ENCODE assay signal across 24 cellular contexts in the genomic region with DNA sequence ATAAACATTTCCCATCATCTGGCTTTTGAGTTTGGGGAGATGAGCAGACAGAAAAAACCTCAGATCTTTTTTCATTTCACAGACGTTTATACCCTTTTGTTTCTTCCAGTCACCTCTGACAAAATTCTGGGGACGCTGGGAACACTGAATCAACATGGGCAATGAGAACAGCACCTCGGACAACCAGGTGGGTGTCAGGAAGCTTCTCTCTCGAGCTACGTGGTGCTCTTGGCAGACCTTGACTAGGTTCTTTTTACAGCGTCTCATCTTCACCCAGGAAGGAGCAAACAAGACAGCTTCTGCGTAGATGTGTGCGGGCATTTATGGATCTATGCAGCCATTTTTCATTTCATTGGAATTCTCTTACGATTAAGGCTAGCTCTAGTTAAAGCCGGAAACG. TPM values are rescaled to one million over a fixed set of nuclear protein-coding genes. Genes with fewer than 3 reads are reported as not detected.
DNase-seq lines count a peak whose midpoint lies in the region; ATAC-seq and TF ChIP-seq lines count a peak whose summit lies in the region.
"Had no signal": no experiment of that assay in that cellular context is flagged by ENCODE, and none has a peak within 500 bp of the region (broad histone marks: within the 10 kb centered on the region; RNA-seq: fewer than 3 reads in every experiment).

No MANE protein-coding gene starts in this region.

- H3K79me1 ChIP-seq in neuronal stem cell (ENCODE audit: low read depth, low read length) (no peaks in the 10 kb centered on the region), trophoblast cell (ENCODE audit: low read length) (no peaks in the 10 kb centered on the region)

- H4K8ac ChIP-seq in neuronal stem cell (ENCODE audit: low read depth, low read length) = no peak overlapping the region
- H4K8ac ChIP-seq in trophoblast cell (ENCODE audit: low read depth, low read length) = no peak overlapping the region

- no peak overlapping the region for H2BK15ac ChIP-seq in neuronal stem cell (ENCODE audit: low read length)

- no peak overlapping the region for H3K4me3 ChIP-seq in left ventricle myocardium inferior
- peak overlapping the region; percentile 37 to 43 (median 40) for H3K4me3 ChIP-seq in esophagus muscularis mucosa
- H3K4me3 ChIP-seq in neuronal stem cell (ENCODE audit: low read length in 2 of 2) = no peak overlapping the region
- H3K4me3 ChIP-seq in transverse colon = no peak overlapping the region
- no peak overlapping the region for H3K4me3 ChIP-seq in trophoblast cell (ENCODE audit: low read depth, low read length)
- H3K4me3 ChIP-seq: GM12878, pancreas had no signal

- H3K18ac ChIP-seq in neuronal stem cell (ENCODE audit: low read length) (no peak overlapping the region), trophoblast cell (ENCODE audit: low read length) (no peak overlapping the region)

- H2AFZ ChIP-seq in neuronal stem cell (ENCODE audit: low read length) (no peak overlapping the region), trophoblast cell (ENCODE audit: insufficient read depth, low read length, poor library complexity) (no peak overlapping the region)

- no peak overlapping the region for H3K4me2 ChIP-seq in neuronal stem cell (ENCODE audit: insufficient read depth, low read length, poor library complexity, severe bottlenecking)
- H3K4me2 ChIP-seq in trophoblast cell (ENCODE audit: low read length) = no peak overlapping the region

- intact Hi-C loops in left ventricle myocardium inferior (cut with micrococcal nuclease) = no loop called here
- intact Hi-C loops in cardiac septum (cut with DNase I) = no loop called here
- intact Hi-C loops in esophagus muscularis mucosa (cut with DNase I) = no loop called here
- intact Hi-C loops in transverse colon (cut with DNase I; ENCODE audit: low total_unique reads) = no loop called here

- H3K27me3 ChIP-seq in left ventricle myocardium inferior (ENCODE audit: low read depth) (no peaks in the 10 kb centered on the region), esophagus muscularis mucosa (no peaks in the 10 kb centered on the region), neuronal stem cell (ENCODE audit: control insufficient read depth in 3 of 3, insufficient read depth in 3 of 3, low read depth in 1 of 3, low read length in 3 of 3) (peaks cover 0 to 47% (median 0%) of the 10 kb centered on the region in 3 experiments), transverse colon (no peaks in the 10 kb centered on the region), trophoblast cell (ENCODE audit: insufficient read depth, low read length) (no peaks in the 10 kb centered on the region)
- H3K27me3 ChIP-seq: BE2C, pancreas had no signal

- no peak for TF ChIP-seq POLR2A in esophagus muscularis mucosa (IDR thresholded peaks at IDR 0.05; ENCODE audit: low read depth)
- no peak for TF ChIP-seq POLR2A in transverse colon (IDR thresholded peaks at IDR 0.05)

- H3K14ac ChIP-seq in neuronal stem cell (ENCODE audit: low read length) (no peak overlapping the region), trophoblast cell (ENCODE audit: low read length) (no peak overlapping the region)

- WGBS in esophagus muscularis mucosa = 31% methylated on average over 11 of the region's 11 CpGs
- no CpG with 5 or more reads among the region's 11 CpGs for WGBS in neuronal stem cell (ENCODE audit: extremely low coverage in 2 of 2, insufficient read length in 2 of 2, insufficient replicate concordance in 1 of 2), 2 donors
- 65 to 79% methylated on average over 10 to 11 of the region's 11 CpGs for WGBS in transverse colon (ENCODE audit: low coverage in 1 of 2), 2 donors
- WGBS in trophoblast cell (ENCODE audit: extremely low coverage, insufficient coverage, insufficient read length) = no CpG with 5 or more reads among the region's 11 CpGs

- H2BK12ac ChIP-seq in neuronal stem cell (ENCODE audit: low read length) (peak overlapping the region; percentile 33), trophoblast cell (ENCODE audit: low read length) (no peak overlapping the region)

- H2AK5ac ChIP-seq in neuronal stem cell (ENCODE audit: low read depth, low read length) = no peak overlapping the region
- no peak overlapping the region for H2AK5ac ChIP-seq in trophoblast cell (ENCODE audit: low read length)

- no peaks in the 10 kb centered on the region for H3K9me3 ChIP-seq in left ventricle myocardium inferior (replicated peaks)
- H3K9me3 ChIP-seq in esophagus muscularis mucosa = no peaks in the 10 kb centered on the region
- H3K9me3 ChIP-seq in neuronal stem cell (replicated peaks in 1 of 2; ENCODE audit: control insufficient read depth in 2 of 2, insufficient read depth in 1 of 2, low read depth in 1 of 2, low read length in 2 of 2) = no peaks in the 10 kb centered on the region
- no peaks in the 10 kb centered on the region for H3K9me3 ChIP-seq in transverse colon
- H3K9me3 ChIP-seq in trophoblast cell (ENCODE audit: insufficient read depth, low read depth, low read length) = no peaks in the 10 kb centered on the region
- H3K9me3 ChIP-seq: BE2C, pancreas had no signal

- in situ Hi-C loops in transverse colon (cut with MboI; ENCODE audit: low pct_ligation_motif_present in 1 of 4, low pct_unique_long_range_greater_than_20kb in 1 of 4, low sequenced_read_pairs in 3 of 4) = no loop called here

- H3K23ac ChIP-seq in neuronal stem cell (ENCODE audit: low read depth, low read length, poor library complexity) (no peak overlapping the region), trophoblast cell (ENCODE audit: low read length) (no peak overlapping the region)

- DNase-seq in left ventricle myocardium inferior (no peak), cardiac septum (ENCODE audit: low spot score) (no peak), esophagus muscularis mucosa (ENCODE audit: extremely low spot score) (no peak), neuronal stem cell (ENCODE audit: low spot score) (no peak), transverse colon (no peak), omental fat pad (ENCODE audit: low spot score) (no peak), GM19238 (ENCODE audit: insufficient read length, low spot score) (no peak), trophoblast cell (no peak)
- DNase-seq: activated CD4-positive, alpha-beta T cell treated with anti-CD3 and anti-CD28 coated beads, Interleukin-2, amount 10 ng/mL, durations not matched to agents 24 days and 14 days; activated naive CD4-positive, alpha-beta T cell treated with anti-CD3 and anti-CD28 coated beads, Interleukin-2, amount 50 U/mL, for 16 hours; BE2C; DMS79 treated with DMSO at 0.1 percent for 48 hours; foreskin melanocyte; kidney glomerular epithelial cell; natural killer cell; NCI-H1092 treated with DMSO at 0.1 percent for 48 hours; NCI-H2081 treated with DMSO at 0.1 percent for 48 hours; NCI-H446 treated with DMSO at 0.1 percent for 48 hours; NK-92 treated with Interleukin-12 subunit alpha and Interleukin-12 subunit beta, amount 100 ng/mL, for 24 hours; pancreas; small intestine; T-helper 17 cell had no signal

- TF ChIP-seq EP300 in esophagus muscularis mucosa (IDR thresholded peaks at IDR 0.05) = no peak
- TF ChIP-seq EP300 in transverse colon (IDR thresholded peaks at IDR 0.05; ENCODE audit: low read depth) = no peak

- no peak for ATAC-seq in omental fat pad (ENCODE audit: low FRiP score)
- ATAC-seq: GM12878; natural killer cell; stimulated activated memory B cell treated with anti-CD40 and anti-IgM and Interleukin-4, amounts not matched to agents 10 μg/mL and 1 μg/mL and 100 μg/mL, for 72 hours; T-helper 17 cell had no signal

- no peak for TF ChIP-seq CTCF in left ventricle myocardium inferior (IDR thresholded peaks at IDR 0.05; ENCODE audit: borderline replicate concordance)
- TF ChIP-seq CTCF in esophagus muscularis mucosa (IDR thresholded peaks at IDR 0.05) = no peak
- TF ChIP-seq CTCF in transverse colon (IDR thresholded peaks at IDR 0.05) = no peak
- TF ChIP-seq CTCF in omental fat pad (IDR thresholded peaks at IDR 0.05) = no peak

- H3K4me1 ChIP-seq in left ventricle myocardium inferior (peaks cover 55% of the 10 kb centered on the region), esophagus muscularis mucosa (peaks cover 5 to 48% (median 35%) of the 10 kb centered on the region in 4 donors), neuronal stem cell (ENCODE audit: control insufficient read depth in 2 of 2, insufficient read depth in 1 of 2, low read depth in 1 of 2, low read length in 2 of 2) (peaks cover 8 to 15% of the 10 kb centered on the region in 2 donors), transverse colon (peaks cover 0 to 21% (median 16%) of the 10 kb centered on the region in 4 donors), trophoblast cell (ENCODE audit: control insufficient read depth in 1 of 2, insufficient read depth in 2 of 2, low read length in 2 of 2) (peaks cover 7 to 10% of the 10 kb centered on the region in 2 experiments)
- H3K4me1 ChIP-seq: BE2C had no signal

- H2BK5ac ChIP-seq in neuronal stem cell (ENCODE audit: low read length) (no peak overlapping the region), trophoblast cell (ENCODE audit: low read depth, low read length, poor library complexity) (no peak overlapping the region)

- H4K91ac ChIP-seq in neuronal stem cell (ENCODE audit: low read depth, low read length, poor library complexity) (no peak overlapping the region), trophoblast cell (ENCODE audit: low read depth, low read length) (no peak overlapping the region)

- H4K12ac ChIP-seq in trophoblast cell (ENCODE audit: low read depth, low read length) = no peak overlapping the region

- peaks cover 13% of the 10 kb centered on the region for H3K36me3 ChIP-seq in left ventricle myocardium inferior
- peaks cover 0 to 12% (median 0%) of the 10 kb centered on the region in 4 donors for H3K36me3 ChIP-seq in esophagus muscularis mucosa
- H3K36me3 ChIP-seq in neuronal stem cell (replicated peaks in 1 of 2; ENCODE audit: control insufficient read depth in 2 of 2, insufficient read depth in 2 of 2, low read length in 2 of 2) = no peaks in the 10 kb centered on the region
- no peaks in the 10 kb centered on the region for H3K36me3 ChIP-seq in transverse colon
- no peaks in the 10 kb centered on the region for H3K36me3 ChIP-seq in trophoblast cell (ENCODE audit: control insufficient read depth in 1 of 2, insufficient read depth in 2 of 2, low read length in 2 of 2)
- H3K36me3 ChIP-seq: BE2C, pancreas had no signal

- no peak overlapping the region for H2BK120ac ChIP-seq in neuronal stem cell (ENCODE audit: low read depth, low read length)
- H2BK120ac ChIP-seq in trophoblast cell (ENCODE audit: insufficient read depth, low read length, poor library complexity) = no peak overlapping the region

- no peak overlapping the region for H3K9ac ChIP-seq in neuronal stem cell (ENCODE audit: low read depth, low read length, poor library complexity)
- no peak overlapping the region for H3K9ac ChIP-seq in trophoblast cell (ENCODE audit: low read length)

- H3K27ac ChIP-seq in left ventricle myocardium inferior (replicated peaks) (peak overlapping the region; percentile 78), esophagus muscularis mucosa (replicated peaks in 1 of 4) (peak overlapping the region; percentile 83 to 88 (median 85)), neuronal stem cell (replicated peaks; ENCODE audit: low read length) (no peak overlapping the region), transverse colon (peak overlapping the region; percentile 84 to 92 (median 86)), trophoblast cell (ENCODE audit: low read depth, low read length) (no peak overlapping the region)

- no peak overlapping the region for H3K4ac ChIP-seq in neuronal stem cell (ENCODE audit: low read length)
- H3K4ac ChIP-seq in trophoblast cell (ENCODE audit: low read depth, low read length) = no peak overlapping the region

- H3K79me2 ChIP-seq in trophoblast cell (ENCODE audit: control insufficient read depth, insufficient read depth, low read length, poor library complexity) = peaks cover 2% of the 10 kb centered on the region

RNA-seq across cellular contexts. Expression of a gene that starts 32.9 kb away (rescaled TPM):
- 400 TPM for total RNA-seq in left ventricle myocardium inferior
- total RNA-seq in cardiac septum = 282 TPM
- 10 to 100 TPM; 53.7 to 99.4 (median 75.6) TPM for total RNA-seq in esophagus muscularis mucosa
- 19.8 TPM for polyA plus RNA-seq in neuronal stem cell (2013, experiment 1 of 2)
- 19.4 TPM for polyA plus RNA-seq in neuronal stem cell (2013, experiment 2 of 2)
- total RNA-seq in transverse colon = 100 to 1,000 TPM in 2 of 4 donors, 10 to 100 TPM in 2; 65.9 to 178 (median 101) TPM
- 10 to 100 TPM; 23.8 to 33.6 (median 29.4) TPM for total RNA-seq in omental fat pad
- 18.5 and 18.7 TPM in 2 replicates for polyA plus RNA-seq in trophoblast cell (2013)
- total RNA-seq: activated CD4-positive, alpha-beta T cell treated with anti-CD3 and anti-CD28 coated beads, Interleukin-2, amount 10 ng/mL, durations not matched to agents 24 days and 14 days; natural killer cell; T-helper 17 cell had no signal

RNA-seq across cellular contexts. Expression of a gene that starts 46.8 kb away (rescaled TPM):
- total RNA-seq in left ventricle myocardium inferior (24.1 TPM), cardiac septum (29.0 TPM), esophagus muscularis mucosa (10 to 100 TPM; 63.9 to 96.8 (median 82.0) TPM), transverse colon (100 to 1,000 TPM in 2 of 4 donors, 10 to 100 TPM in 2; 71.1 to 152 (median 92.7) TPM), omental fat pad (10 to 100 TPM; 36.0 to 99.1 (median 58.9) TPM)
- polyA plus RNA-seq in neuronal stem cell (2013, experiment 1 of 2) = 123 TPM
- 126 TPM for polyA plus RNA-seq in neuronal stem cell (2013, experiment 2 of 2)
- polyA plus RNA-seq in trophoblast cell (2013) = 33.3 and 34.1 TPM in 2 replicates

Comparison
In these comparisons a context has a peak if more than half of its experiments do, and no peak if none do; other contexts are left out.
1. H3K27ac ChIP-seq: peak in left ventricle myocardium inferior (single experiment), esophagus muscularis mucosa (4 of 4) and transverse colon (4 of 4); none in neuronal stem cell (single experiment) and trophoblast cell (single experiment).
2. H3K4me3 ChIP-seq: peak in esophagus muscularis mucosa (4 of 4); none in left ventricle myocardium inferior (single experiment), neuronal stem cell (0 of 2), transverse colon (0 of 4) and trophoblast cell (single experiment).